ENCODE assay signal across 1 cellular context in genomic region chr15:65610871-65611718, GRCh38.
TF ChIP-seq lines count a peak whose summit lies in the region.

Gene INTS14, minus strand, starts transcription at chr15:65611131. Its CDS starts 3,751 bp downstream, at chr15:65607380.

TF ChIP-seq in GM23338, 12 proteins besides CTCF, POLR2A, EP300 and RAD21 (continued from another document):
- peak; percentile 8 for TF ChIP-seq REST (IDR thresholded peaks at IDR 0.05; ENCODE audit: unreplicated experiment)
- TF ChIP-seq ZNF331 (CRISPR knock-in tag; IDR thresholded peaks at IDR 0.05; ENCODE audit: low read depth): no peak
- peak; percentile 72 for TF ChIP-seq CREB1 (CRISPR knock-in tag; IDR thresholded peaks at IDR 0.05; ENCODE audit: low read depth)
- TF ChIP-seq JUNB (IDR thresholded peaks at IDR 0.05; ENCODE audit: unreplicated experiment): no peak
- TF ChIP-seq NANOG (IDR thresholded peaks at IDR 0.05; ENCODE audit: borderline replicate concordance): 0 out of 2 replicates have a peak, but pooled peaks have one; percentile 8
- TF ChIP-seq EZH2 (IDR thresholded peaks at IDR 0.05; ENCODE audit: low read depth, unreplicated experiment): no peak
- TF ChIP-seq ETS1 (IDR thresholded peaks at IDR 0.05): peak; percentile 73
- TF ChIP-seq ZNF114 (CRISPR knock-in tag; IDR thresholded peaks at IDR 0.05): no peak
- TF ChIP-seq POLR2AphosphoS5 (IDR thresholded peaks at IDR 0.05; ENCODE audit: low read depth): peak; percentile 81
- TF ChIP-seq ZNF462 (CRISPR knock-in tag; IDR thresholded peaks at IDR 0.05): no peak
